Comparison of ENCODE assay signal across 9 cellular contexts in genomic region chr3:196640501-196640968, GRCh38. TPM values are rescaled to one million over a fixed set of nuclear protein-coding genes. Genes with fewer than 3 reads are reported as not detected.
DNase-seq lines count a peak whose midpoint lies in the region; ATAC-seq and TF ChIP-seq lines count a peak whose summit lies in the region.
"Had no signal": no experiment of that assay in that cellular context is flagged by ENCODE, and none has a peak within 500 bp of the region (broad histone marks: within the 10 kb centered on the region; RNA-seq: fewer than 3 reads in every experiment).

No MANE protein-coding gene starts in this region.

- H2AK5ac ChIP-seq in mesendoderm (ENCODE audit: low read length), result peak overlapping the region; percentile 45

- no CpG with 5 or more reads among the region's 20 CpGs for WGBS in mesendoderm (ENCODE audit: extremely low coverage, insufficient coverage, low lambda C conversion rate)

- H3K27me3 ChIP-seq in mesendoderm (ENCODE audit: insufficient read depth, low read length, poor library complexity), result no peaks in the 10 kb centered on the region

- H3K4me1 Mint-ChIP-seq in CD14-positive monocyte, result peaks cover 78% of the 10 kb centered on the region
- peaks cover 74% of the 10 kb centered on the region for H3K4me1 Mint-ChIP-seq in activated naive CD4-positive, alpha-beta T cell treated with anti-CD3 and anti-CD28 coated beads, Interleukin-2, amount 50 U/mL, for 24 hours

- no peak overlapping the region for H3K9ac ChIP-seq in mesendoderm (ENCODE audit: low read length)

- H3K4me1 ChIP-seq in mesendoderm (ENCODE audit: control insufficient read depth, low read depth, low read length), result no peaks in the 10 kb centered on the region

- H3K4me2 ChIP-seq in mesendoderm (ENCODE audit: low read length), result no peak overlapping the region

- peaks cover 41 to 48% of the 10 kb centered on the region in 2 donors for H3K36me3 Mint-ChIP-seq in CD14-positive monocyte
- H3K36me3 Mint-ChIP-seq in activated naive CD4-positive, alpha-beta T cell treated with anti-CD3 and anti-CD28 coated beads, Interleukin-2, amount 50 U/mL, for 24 hours, result peaks cover 2% of the 10 kb centered on the region

- H3K4ac ChIP-seq in mesendoderm (ENCODE audit: low read depth, low read length), result no peak overlapping the region

- H4K8ac ChIP-seq in mesendoderm (ENCODE audit: low read depth, low read length), result no peak overlapping the region

- intact Hi-C loops in CD14-positive monocyte (cut with micrococcal nuclease), result loop anchor here in 1 of 2 donors (5.0 kb wide), 1 partner anchor 47 kb away; no protein-coding TSS in a partner anchor

- H3K27ac ChIP-seq in mesendoderm (ENCODE audit: low read depth, low read length), result no peak overlapping the region
- H3K27ac ChIP-seq: cardiac muscle cell had no signal

- no peaks in the 10 kb centered on the region for H3K79me1 ChIP-seq in mesendoderm (ENCODE audit: low read length)

- H3K23ac ChIP-seq in mesendoderm (ENCODE audit: low read length), result no peak overlapping the region

- H3K36me3 ChIP-seq in mesendoderm (ENCODE audit: control insufficient read depth, insufficient read depth, low read length), result no peaks in the 10 kb centered on the region
- H3K36me3 ChIP-seq: cardiac muscle cell had no signal

- no peak for DNase-seq in CD14-positive monocyte (ENCODE audit: low spot score)
- DNase-seq in Jurkat, Clone E6-1 (ENCODE audit: low read depth, low spot score), result no peak
- DNase-seq in mesendoderm, result no peak
- no peak for DNase-seq in NCI-H2107 (lab: John Stamatoyannopoulos, UW)
- no peak for DNase-seq in NCI-H748 (lab: John Stamatoyannopoulos, UW; ENCODE audit: unreplicated experiment)
- DNase-seq in NCI-H524 (lab: John Stamatoyannopoulos, UW), result no peak

- no peaks in the 10 kb centered on the region for H3K79me2 ChIP-seq in mesendoderm (ENCODE audit: control insufficient read depth, insufficient read depth, low read length)

- no peak overlapping the region for H2BK120ac ChIP-seq in mesendoderm (ENCODE audit: low read depth, low read length)

- no peak overlapping the region for H2BK15ac ChIP-seq in mesendoderm (replicated peaks; ENCODE audit: low read depth)

- no peak overlapping the region for H2BK5ac ChIP-seq in mesendoderm (ENCODE audit: low read length)

- no peak for ATAC-seq in HG03457 (IDR thresholded peaks at IDR 0.05; ENCODE audit: unreplicated experiment)

- H3K4me3 ChIP-seq in Jurkat, Clone E6-1 (ENCODE audit: low read length), result peak overlapping the region; percentile 89
- no peak overlapping the region for H3K4me3 ChIP-seq in mesendoderm (ENCODE audit: low read length)

- no peak for TF ChIP-seq CTCF in CD14-positive monocyte (IDR thresholded peaks at IDR 0.05)

- H3K9me3 Mint-ChIP-seq in CD14-positive monocyte, result peaks cover 0 to 2% (median 0%) of the 10 kb centered on the region in 7 donors
- no peaks in the 10 kb centered on the region for H3K9me3 Mint-ChIP-seq in activated naive CD4-positive, alpha-beta T cell treated with anti-CD3 and anti-CD28 coated beads, Interleukin-2, amount 50 U/mL, for 24 hours

- H3K27me3 Mint-ChIP-seq in CD14-positive monocyte (ENCODE audit: low read depth in 3 of 3), result peaks cover 0 to 3% (median 0%) of the 10 kb centered on the region in 3 donors
- H3K27me3 Mint-ChIP-seq in activated naive CD4-positive, alpha-beta T cell treated with anti-CD3 and anti-CD28 coated beads, Interleukin-2, amount 50 U/mL, for 24 hours, result no peaks in the 10 kb centered on the region

- no peak overlapping the region for H4K5ac ChIP-seq in mesendoderm (ENCODE audit: low read length)

- H3K56ac ChIP-seq in mesendoderm (ENCODE audit: low read length), result peak overlapping the region; percentile 81

- H3K4me3 Mint-ChIP-seq in CD14-positive monocyte, result peak overlapping the region; percentile 95 to 99
- peak overlapping the region; percentile 60 for H3K4me3 Mint-ChIP-seq in activated naive CD4-positive, alpha-beta T cell treated with anti-CD3 and anti-CD28 coated beads, Interleukin-2, amount 50 U/mL, for 24 hours

- H3K18ac ChIP-seq in mesendoderm (ENCODE audit: low read length), result no peak overlapping the region

- H3K27ac Mint-ChIP-seq in CD14-positive monocyte, result peak overlapping the region; percentile 93 to 100 (median 99)
- peak overlapping the region; percentile 88 for H3K27ac Mint-ChIP-seq in activated naive CD4-positive, alpha-beta T cell treated with anti-CD3 and anti-CD28 coated beads, Interleukin-2, amount 50 U/mL, for 24 hours

RNA-seq across cellular contexts. Expression of gene NRROS, which starts 1.0 kb away (rescaled TPM):
- polyA plus RNA-seq in CD14-positive monocyte, result 1 to 10 TPM; 5.9 to 7.5 TPM
- 43.7 TPM for polyA plus RNA-seq in Jurkat, Clone E6-1 (2012; ENCODE audit: insufficient read depth, insufficient read length)
- polyA plus RNA-seq in mesendoderm (2013, experiment 1 of 2), result 1.8 TPM
- 2.2 TPM for polyA plus RNA-seq in mesendoderm (2013, experiment 2 of 2)
- polyA plus RNA-seq: cardiac muscle cell had no signal
